In genomic region chr7:140479062-140479738, GRCh38 we compare ENCODE assay signal across 8 cellular contexts. TPM values are rescaled to one million over a fixed set of nuclear protein-coding genes. Genes with fewer than 3 reads are reported as not detected.
DNase-seq lines count a peak whose midpoint lies in the region; ATAC-seq and TF ChIP-seq lines count a peak whose summit lies in the region.

Gene MKRN1 (minus strand): TSS chr7:140479505. CDS start chr7:140479344, 161 bp downstream.

- no peaks in the 10 kb centered on the region for H3K9me2 ChIP-seq in GM23248 (ENCODE audit: insufficient read depth)

- H3K27me3 ChIP-seq in DND-41 (ENCODE audit: insufficient read depth, low read length, poor library complexity) (no peaks in the 10 kb centered on the region), GM23248 (replicated peaks; ENCODE audit: insufficient read depth) (no peaks in the 10 kb centered on the region)
- no peaks in the 10 kb centered on the region for H3K27me3 ChIP-seq in naive thymus-derived CD4-positive, alpha-beta T cell (ENCODE audit: control insufficient read depth in 2 of 2, insufficient read depth in 2 of 2, low read length in 2 of 2)

- H3K79me2 ChIP-seq in DND-41 (ENCODE audit: insufficient read depth, low read length) (peaks cover 47% of the 10 kb centered on the region), GM23248 (ENCODE audit: insufficient read depth) (peaks cover 45% of the 10 kb centered on the region)

- H3F3A ChIP-seq in GM23248 (ENCODE audit: insufficient read depth): 0 out of 2 replicates have a peak, but pooled peaks cover 6% of the 10 kb centered on the region

- peaks cover 0 to 15% (median 0%) of the 10 kb centered on the region in 5 donors for H3K27me3 Mint-ChIP-seq in naive thymus-derived CD4-positive, alpha-beta T cell
- H3K27me3 Mint-ChIP-seq in stimulated activated naive B cell treated with anti-CD40 and anti-IgM and Interleukin-4, amounts not matched to agents 10 μg/mL and 1 μg/mL and 100 μg/mL, for 72 hours: no peaks in the 10 kb centered on the region

- DNase-seq in DND-41 (peak; percentile 93), GM23248 (peak; percentile 97), Kasumi-1 (lab: John Stamatoyannopoulos, UW) (peak; percentile 84), RPMI7951 (ENCODE audit: low read depth) (peak; percentile 88), fibroblast of gingiva (ENCODE audit: low read depth) (peak; percentile 91)
- DNase-seq in activated T-helper 1 cell treated with anti-CD3 and anti-CD28 coated beads, Interleukin-2, amount 50 U/mL, for 16 hours (ENCODE audit: low read depth in 1 of 2, low spot score in 1 of 2): peak; percentile 86 to 89
- DNase-seq in naive thymus-derived CD4-positive, alpha-beta T cell: peak; percentile 87 to 93 (median 92)
- peak; percentile 93 for DNase-seq in stimulated activated naive B cell treated with anti-CD40 and anti-IgM and Interleukin-4, amounts not matched to agents 10 μg/mL and 1 μg/mL and 100 μg/mL, for 72 hours

- H3K4me2 ChIP-seq in DND-41 (ENCODE audit: insufficient read depth, low read length) (peak within 1 kb of the TSS; percentile 87), GM23248 (ENCODE audit: unreplicated experiment) (peak within 1 kb of the TSS; percentile 90)

- in situ Hi-C loops in GM23248 (cut with MboI): no loop called here

- POLR2A ChIA-PET in naive thymus-derived CD4-positive, alpha-beta T cell (lab: Charles Lee): interaction anchor here (0.6 to 3.0 kb wide), 9 partner anchors 9 to 535 kb away, joined by 3 to 20 read pairs (median 5); partner anchors contain the start of genes RAB19 and SLC37A3

- H4K20me1 ChIP-seq in DND-41 (ENCODE audit: insufficient read depth, low read length) (peaks cover 30% of the 10 kb centered on the region), GM23248 (ENCODE audit: insufficient read depth) (peaks cover 14% of the 10 kb centered on the region; the same call in 1 of the 2 replicates)

- no peaks in the 10 kb centered on the region for H3K9me3 Mint-ChIP-seq in naive thymus-derived CD4-positive, alpha-beta T cell
- no peaks in the 10 kb centered on the region for H3K9me3 Mint-ChIP-seq in stimulated activated naive B cell treated with anti-CD40 and anti-IgM and Interleukin-4, amounts not matched to agents 10 μg/mL and 1 μg/mL and 100 μg/mL, for 72 hours

- 1 to 2% methylated on average over 31 to 33 of the region's 71 CpGs for WGBS in GM23248 (ENCODE audit: low coverage in 1 of 2, low lambda C conversion rate in 2 of 2, missing lambda C conversion rate in 2 of 2), 2 experiments

- CTCF ChIA-PET in naive thymus-derived CD4-positive, alpha-beta T cell (lab: Charles Lee): interaction anchor here (0.5 to 6.0 kb wide), 3 partner anchors 13 to 530 kb away, joined by 3 to 77 read pairs (median 5); no protein-coding TSS in a partner anchor

- H3K9me3 ChIP-seq in DND-41 (ENCODE audit: insufficient read depth, low read length, severe bottlenecking): no peaks in the 10 kb centered on the region
- no peaks in the 10 kb centered on the region for H3K9me3 ChIP-seq in GM23248 (ENCODE audit: low read depth)
- no peaks in the 10 kb centered on the region for H3K9me3 ChIP-seq in naive thymus-derived CD4-positive, alpha-beta T cell (ENCODE audit: control insufficient read depth in 2 of 3, low read length in 3 of 3)

- H3K9ac ChIP-seq in DND-41 (ENCODE audit: low read depth, low read length) (peak within 1 kb of the TSS; percentile 79), GM23248 (peak within 1 kb of the TSS; percentile 97)

- intact Hi-C loops in naive thymus-derived CD4-positive, alpha-beta T cell (cut with micrococcal nuclease): loop anchor here (1.0 to 10.0 kb wide), 22 partner anchors 75 to 1727 kb away; partner anchors contain the start of genes BRAF (in 2 of the 2), MRPS33 (in 2 of the 2), NDUFB2 (in 2 of the 2) and RAB19 (in 2 of the 2)

- ATAC-seq in DND-41 (ENCODE audit: insufficient read depth, low read depth): peak; percentile 91
- ATAC-seq in naive thymus-derived CD4-positive, alpha-beta T cell: peak; percentile 93
- peak; percentile 92 to 95 for ATAC-seq in stimulated activated naive B cell treated with anti-CD40 and anti-IgM and Interleukin-4, amounts not matched to agents 10 μg/mL and 1 μg/mL and 100 μg/mL, for 72 hours (replicated peaks)

- peaks cover 34% of the 10 kb centered on the region for H3K4me1 ChIP-seq in DND-41 (ENCODE audit: insufficient read depth, low read length)
- peaks cover 9% of the 10 kb centered on the region; the same call in 1 of the 2 replicates for H3K4me1 ChIP-seq in GM23248 (ENCODE audit: insufficient read depth)
- peaks cover 21 to 28% of the 10 kb centered on the region in 2 donors for H3K4me1 ChIP-seq in naive thymus-derived CD4-positive, alpha-beta T cell (ENCODE audit: control insufficient read depth in 2 of 2, insufficient read depth in 2 of 2, low read length in 2 of 2)

- peaks cover 0 to 3% (median 0%) of the 10 kb centered on the region in 5 donors for H3K36me3 Mint-ChIP-seq in naive thymus-derived CD4-positive, alpha-beta T cell
- H3K36me3 Mint-ChIP-seq in stimulated activated naive B cell treated with anti-CD40 and anti-IgM and Interleukin-4, amounts not matched to agents 10 μg/mL and 1 μg/mL and 100 μg/mL, for 72 hours: peaks cover 0 to 9% of the 10 kb centered on the region in 2 donors

- TF ChIP-seq CTCF in DND-41 (IDR thresholded peaks at IDR 0.05; ENCODE audit: borderline replicate concordance, extremely low read depth, low read length, poor library complexity, severe bottlenecking): no peak

- peaks cover 13 to 35% (median 25%) of the 10 kb centered on the region in 7 donors for H3K4me1 Mint-ChIP-seq in naive thymus-derived CD4-positive, alpha-beta T cell
- peaks cover 8 to 22% of the 10 kb centered on the region in 2 donors for H3K4me1 Mint-ChIP-seq in stimulated activated naive B cell treated with anti-CD40 and anti-IgM and Interleukin-4, amounts not matched to agents 10 μg/mL and 1 μg/mL and 100 μg/mL, for 72 hours

- peak within 1 kb of the TSS; percentile 92 to 99 (median 99) for H3K27ac Mint-ChIP-seq in naive thymus-derived CD4-positive, alpha-beta T cell
- H3K27ac Mint-ChIP-seq in stimulated activated naive B cell treated with anti-CD40 and anti-IgM and Interleukin-4, amounts not matched to agents 10 μg/mL and 1 μg/mL and 100 μg/mL, for 72 hours: peak within 1 kb of the TSS; percentile 98

- H3K36me3 ChIP-seq in DND-41 (ENCODE audit: insufficient read depth, low read length) (no peaks in the 10 kb centered on the region; the same call in 1 of the 2 replicates), GM23248 (ENCODE audit: low read depth) (no peaks in the 10 kb centered on the region)
- H3K36me3 ChIP-seq in naive thymus-derived CD4-positive, alpha-beta T cell (ENCODE audit: control insufficient read depth in 2 of 3, insufficient read depth in 3 of 3, low read length in 3 of 3): peaks cover 0 to 6% (median 0%) of the 10 kb centered on the region in 3 experiments

- H3K27ac ChIP-seq in DND-41 (ENCODE audit: low read length) (peak within 1 kb of the TSS; percentile 70), GM23248 (peak within 1 kb of the TSS; percentile 75)
- H3K27ac ChIP-seq in naive thymus-derived CD4-positive, alpha-beta T cell (ENCODE audit: low read depth, low read length): peak within 1 kb of the TSS; percentile 89

- peak within 1 kb of the TSS; percentile 83 to 85 for H3K4me3 ChIP-seq in DND-41 (ENCODE audit: low read depth in 1 of 2, low read length in 2 of 2)
- peak within 1 kb of the TSS; percentile 94 for H3K4me3 ChIP-seq in GM23248
- peak within 1 kb of the TSS; percentile 84 for H3K4me3 ChIP-seq in naive thymus-derived CD4-positive, alpha-beta T cell (ENCODE audit: low read length)

- peak within 1 kb of the TSS; percentile 90 to 100 (median 98) for H3K4me3 Mint-ChIP-seq in naive thymus-derived CD4-positive, alpha-beta T cell
- H3K4me3 Mint-ChIP-seq in stimulated activated naive B cell treated with anti-CD40 and anti-IgM and Interleukin-4, amounts not matched to agents 10 μg/mL and 1 μg/mL and 100 μg/mL, for 72 hours: peak within 1 kb of the TSS; percentile 90 to 97

- H2AFZ ChIP-seq in DND-41 (ENCODE audit: low read depth, low read length) (peak within 1 kb of the TSS; percentile 78), GM23248 (peak within 1 kb of the TSS; percentile 89)

RNA-seq across cellular contexts. Expression of gene MKRN1, which starts in this region (rescaled TPM):
- total RNA-seq in GM23248 (2014; rRNA removed; shearing (Covaris generic)): 68.8 and 72.7 TPM in 2 replicates
- 71.5 and 71.7 TPM in 2 replicates for polyA plus RNA-seq in GM23248 (2016; fragmentation: Nextera tagmentation; extraction: Ambion mirVana)
- total RNA-seq in RPMI7951 (2014; rRNA removed; shearing (Covaris generic)): 49.1 and 52.4 TPM in 2 replicates
- 100 to 1,000 TPM in 4 of 5 experiments, 10 to 100 TPM in 1; 85.1 to 162 (median 144) TPM for total RNA-seq in naive thymus-derived CD4-positive, alpha-beta T cell
- 100 to 1,000 TPM; 117 to 136 TPM for polyA plus RNA-seq in naive thymus-derived CD4-positive, alpha-beta T cell

Comparison
In these comparisons a context has a peak if more than half of its experiments do, and no peak if none do; other contexts are left out.
1. Peak in every context shown above with its lines: DNase-seq, ATAC-seq, H3K4me3 ChIP-seq and H3K27ac ChIP-seq.